ENCODE assay signal across 12 cellular contexts in genomic region chr19:47730521-47730889, GRCh38. TPM values are rescaled to one million over a fixed set of nuclear protein-coding genes. Genes with fewer than 3 reads are reported as not detected.
DNase-seq lines count a peak whose midpoint lies in the region; ATAC-seq, FAIRE-seq and TF ChIP-seq lines count a peak whose summit lies in the region.
"Had no signal": no experiment of that assay in that cellular context is flagged by ENCODE, and none has a peak within 500 bp of the region (broad histone marks: within the 10 kb centered on the region; RNA-seq: fewer than 3 reads in every experiment).

No MANE protein-coding gene starts in this region.

- H3K4me2 ChIP-seq in K562 (ENCODE audit: insufficient read depth, low read length) (peak overlapping the region; percentile 66), SK-N-SH (no peak overlapping the region)
- H3K4me2 ChIP-seq: KMS-11 had no signal

- TF ChIP-seq EP300 in K562 (IDR thresholded peaks at IDR 0.05; ENCODE audit: low read length) (no peak), SK-N-SH (IDR thresholded peaks at IDR 0.05; ENCODE audit: borderline replicate concordance in 1 of 2, low read depth in 1 of 2, low read length in 1 of 2) (no peak)

- H3F3A ChIP-seq in SK-N-SH (replicated peaks; ENCODE audit: insufficient read depth), result peaks cover 48% of the 10 kb centered on the region

- intact Hi-C loops in Right ventricle myocardium superior (cut with DNase I) (no loop called here), K562 (cut with micrococcal nuclease) (no loop called here), vagina (cut with DNase I) (no loop called here)

- H3K36me3 Mint-ChIP-seq in naive thymus-derived CD8-positive, alpha-beta T cell, result no peaks in the 10 kb centered on the region

- H3K27ac Mint-ChIP-seq in naive thymus-derived CD8-positive, alpha-beta T cell, result no peak overlapping the region
- H3K27ac Mint-ChIP-seq: activated B cell treated with CpG ODN at 0.5 μM for 24 hours had no signal

- TF ChIP-seq CTCF in right atrium auricular region (IDR thresholded peaks at IDR 0.05) (no peak), K562 (IDR thresholded peaks at IDR 0.05 in 2 of 3, conservative IDR thresholded peaks at IDR 0.05 in 1 of 3; ENCODE audit: insufficient read depth in 2 of 3, low read depth in 1 of 3, low read length in 3 of 3) (no peak), vagina (IDR thresholded peaks at IDR 0.05) (no peak), SK-N-SH (IDR thresholded peaks at IDR 0.05) (no peak)

- DNase-seq in right atrium auricular region (ENCODE audit: low spot score) (no peak), Right ventricle myocardium superior (no peak), K562 (ENCODE audit: extremely low read depth in 1 of 4, low spot score in 3 of 4) (no peak), vagina (ENCODE audit: extremely low spot score in 2 of 2) (no peak), SK-N-SH (no peak)
- no peak for DNase-seq in naive thymus-derived CD8-positive, alpha-beta T cell
- no peak for DNase-seq in stimulated activated CD8-positive, alpha-beta memory T cell treated with anti-CD3 and anti-CD28 coated beads, Interleukin-4, amount 100 ng/mL, for 48 hours
- DNase-seq: activated B cell treated with CpG ODN at 0.5 μM for 24 hours, SHP77 treated with DMSO at 0.1 percent for 48 hours had no signal

- H3K9me3 ChIP-seq in right atrium auricular region (no peaks in the 10 kb centered on the region), K562 (replicated peaks; ENCODE audit: control insufficient read depth, insufficient read depth, low read depth, low read length) (no peaks in the 10 kb centered on the region), vagina (no peaks in the 10 kb centered on the region), SK-N-SH (no peaks in the 10 kb centered on the region)

- CTCF ChIA-PET in K562 (lab: Yijun Ruan, JAX; ENCODE audit: low intra/inter-chr PET ratio) (no interaction called here), SK-N-SH (lab: Yijun Ruan, JAX) (interaction anchor here (1.2 to 2.1 kb wide), 4 partner anchors 11 to 31 kb away, joined by 3 to 8 read pairs (median 4); partner anchors contain the start of gene EHD2)

- TF ChIP-seq RAD21 in K562 (CRISPR knock-in tag; conservative IDR thresholded peaks at IDR 0.05 in 1 of 2, IDR thresholded peaks at IDR 0.05 in 1 of 2) (no peak), SK-N-SH (IDR thresholded peaks at IDR 0.05; ENCODE audit: low read length) (no peak)

- in situ Hi-C loops in K562 (cut with MboI), result no loop called here

- peaks cover 12 to 24% (median 19%) of the 10 kb centered on the region in 4 donors for H3K4me1 Mint-ChIP-seq in naive thymus-derived CD8-positive, alpha-beta T cell

- H3K27me3 ChIP-seq in right atrium auricular region (no peaks in the 10 kb centered on the region), K562 (ENCODE audit: control insufficient read depth in 2 of 2, insufficient read depth in 2 of 2, low read length in 2 of 2) (no peaks in the 10 kb centered on the region; a peak in 1 of 5 replicates), vagina (no peaks in the 10 kb centered on the region), SK-N-SH (ENCODE audit: insufficient read depth) (no peaks in the 10 kb centered on the region)

- peak overlapping the region; percentile 70 for H2AFZ ChIP-seq in K562 (ENCODE audit: low read depth, low read length)
- H2AFZ ChIP-seq in SK-N-SH (ENCODE audit: low read depth), result no peak overlapping the region

- H4K20me1 ChIP-seq in K562 (replicated peaks; ENCODE audit: control insufficient read depth, insufficient read depth, low read length) (no peaks in the 10 kb centered on the region), SK-N-SH (ENCODE audit: insufficient read depth) (peaks cover 13% of the 10 kb centered on the region; the same call in 1 of the 2 replicates)

- TF ChIP-seq POLR2A in K562 (conservative IDR thresholded peaks at IDR 0.05) (no peak), vagina (IDR thresholded peaks at IDR 0.05) (no peak)

- H3K9ac ChIP-seq in K562 (ENCODE audit: insufficient read depth in 1 of 2, low read depth in 2 of 2, low read length in 2 of 2), result peak overlapping the region in 1 of 2 experiments; percentile 18; a peak in 2 of 4 replicates
- no peak overlapping the region for H3K9ac ChIP-seq in SK-N-SH
- H3K9ac ChIP-seq: KMS-11 had no signal

- H3K27me3 Mint-ChIP-seq in naive thymus-derived CD8-positive, alpha-beta T cell, result peaks cover 17 to 37% (median 35%) of the 10 kb centered on the region in 5 donors

- no TSS peak for BruUV-seq in K562 (replicated peaks; lab: Mats Ljungman, UMichigan)

- no peak for FAIRE-seq in K562 (lab: Jason Lieb, UNC)
- FAIRE-seq: islet of Langerhans had no signal

- H3K4me1 ChIP-seq in right atrium auricular region (peaks cover 0 to 36% of the 10 kb centered on the region in 2 donors), K562 (replicated peaks in 1 of 2; ENCODE audit: control insufficient read depth in 2 of 2, insufficient read depth in 2 of 2, low read length in 2 of 2) (peaks cover 13 to 36% of the 10 kb centered on the region in 2 experiments; a peak in 4 of 5 replicates), vagina (peaks cover 50% of the 10 kb centered on the region), SK-N-SH (ENCODE audit: control insufficient read depth in 1 of 2, insufficient read depth in 2 of 2, low read depth in 1 of 2, low read length in 1 of 2) (peaks cover 7 to 8% of the 10 kb centered on the region in 2 experiments; a peak in 2 of 4 replicates)

- peak overlapping the region in 8 of 10 donors; percentile 46 to 92 (median 60) for H3K4me3 Mint-ChIP-seq in naive thymus-derived CD8-positive, alpha-beta T cell
- H3K4me3 Mint-ChIP-seq: activated B cell treated with CpG ODN at 0.5 μM for 24 hours had no signal

- H3K9me3 Mint-ChIP-seq in naive thymus-derived CD8-positive, alpha-beta T cell, result no peaks in the 10 kb centered on the region
- H3K9me3 Mint-ChIP-seq: activated B cell treated with CpG ODN at 0.5 μM for 24 hours had no signal

- H3K9me1 ChIP-seq in K562 (ENCODE audit: control insufficient read depth, insufficient read depth, low read length), result no peaks in the 10 kb centered on the region

- ATAC-seq in Right ventricle myocardium superior (ENCODE audit: poor library complexity) (no peak), K562 (no peak), HG03108 (IDR thresholded peaks at IDR 0.05; ENCODE audit: unreplicated experiment) (no peak)
- ATAC-seq in naive thymus-derived CD8-positive, alpha-beta T cell, result peak in 1 of 2 donors; percentile 12

- H3K4me3 ChIP-seq in right atrium auricular region (no peak overlapping the region), K562 (no peak overlapping the region; the same call in 1 of the 2 replicates), vagina (no peak overlapping the region), SK-N-SH (ENCODE audit: low read depth in 2 of 2, low read length in 1 of 2) (no peak overlapping the region)

- H3K36me3 ChIP-seq in right atrium auricular region (peaks cover 37% of the 10 kb centered on the region), K562 (ENCODE audit: control insufficient read depth, insufficient read depth, low read length) (peaks cover 33% of the 10 kb centered on the region; the same call in 2 of the 3 replicates), vagina (peaks cover 4 to 54% of the 10 kb centered on the region in 2 donors), SK-N-SH (replicated peaks in 1 of 2; ENCODE audit: control insufficient read depth in 1 of 2, insufficient read depth in 2 of 2, low read length in 1 of 2) (peaks cover 4 to 54% of the 10 kb centered on the region in 2 experiments)

- 72% methylated on average over 8 of the region's 8 CpGs for WGBS in K562 (ENCODE audit: insufficient coverage, low coverage, missing lambda C conversion rate)
- 95% methylated on average over 8 of the region's 8 CpGs for WGBS in SK-N-SH (ENCODE audit: low lambda C conversion rate)

- H3K79me2 ChIP-seq in K562 (ENCODE audit: control insufficient read depth, insufficient read depth, low read length) (peaks cover 6% of the 10 kb centered on the region; the same call in 2 of the 3 replicates), SK-N-SH (ENCODE audit: insufficient read depth) (peaks cover 68% of the 10 kb centered on the region)

- POLR2A ChIA-PET in K562 (lab: Yijun Ruan, JAX) (interaction anchor here (1.2 kb wide), 1 partner anchor 15 kb away, joined by 7 read pairs; the partner anchor contains the start of gene NOP53), SK-N-SH (lab: Yijun Ruan, JAX) (no interaction called here)
- POLR2A ChIA-PET in naive thymus-derived CD8-positive, alpha-beta T cell (lab: Charles Lee), result no interaction called here

- H3K27ac ChIP-seq in right atrium auricular region (peak overlapping the region; percentile 74 to 80), K562 (ENCODE audit: extremely low read depth, low read depth, low read length) (peak overlapping the region; percentile 81), vagina (peak overlapping the region; percentile 92), SK-N-SH (ENCODE audit: low read depth in 2 of 2, low read length in 1 of 2) (no peak overlapping the region)
- H3K27ac ChIP-seq: KMS-11 had no signal

- H3K9me2 ChIP-seq in SK-N-SH, result no peaks in the 10 kb centered on the region

RNA-seq across cellular contexts. Expression of gene NOP53, which starts 14.8 kb away (rescaled TPM):
- 100 to 1,000 TPM; 143 to 243 TPM for total RNA-seq in right atrium auricular region
- total RNA-seq in Right ventricle myocardium superior, result 153 TPM
- total RNA-seq in K562 (2011; cell fraction: chromatin; rRNA removed; ENCODE audit: low replicate concordance), result 71.9 and 141 TPM in 2 replicates
- 125 and 129 TPM in 2 replicates for total RNA-seq in K562 (2011; cell fraction: nucleolus; rRNA removed)
- 105 and 135 TPM in 2 replicates for total RNA-seq in K562 (2011; cell fraction: nucleoplasm; rRNA removed)
- total RNA-seq in K562 (2014; rRNA removed), result 254 and 304 TPM in 2 replicates
- total RNA-seq in K562 (2014; rRNA removed; fragmentation: Illumina TruSeq; extraction: Trizol), result 97.1 and 111 TPM in 2 replicates
- total RNA-seq in K562 (2015; rRNA removed; fragmentation: Illumina TruSeq; extraction: Trizol), result 139 and 145 TPM in 2 replicates
- total RNA-seq in K562 (2021), result 207 and 231 TPM in 2 replicates
- 146 and 189 TPM in 2 replicates for polyA plus RNA-seq in K562 (2011; rRNA removed)
- 121 and 183 TPM in 2 replicates for polyA plus RNA-seq in K562 (2011; cell fraction: cytosol; rRNA removed)
- 86.3 and 109 TPM in 2 replicates for polyA plus RNA-seq in K562 (2011; cell fraction: nucleus; rRNA removed)
- polyA plus RNA-seq in K562 (2012), result 423 and 620 TPM in 2 replicates
- polyA plus RNA-seq in K562 (2014; fragmentation: Illumina TruSeq; extraction: Trizol), result 113 and 268 TPM in 2 replicates
- polyA plus RNA-seq in K562 (2014; fragmentation: Nextera tagmentation; extraction: Ambion mirVana), result 1 to 10 TPM; 6.5 to 7.0 TPM
- polyA plus RNA-seq in K562 (2014; rRNA removed), result 257 and 274 TPM in 2 replicates
- 48.0 and 49.6 TPM in 2 replicates for polyA minus RNA-seq in K562 (2011; rRNA and poly(A)+ RNA removed)
- 107 and 130 TPM in 2 replicates for polyA minus RNA-seq in K562 (2011; cell fraction: cytosol; rRNA and poly(A)+ RNA removed)
- 35.7 and 49.4 TPM in 2 replicates for polyA minus RNA-seq in K562 (2011; cell fraction: nucleus; rRNA and poly(A)+ RNA removed)
- total RNA-seq in naive thymus-derived CD8-positive, alpha-beta T cell, result 100 to 1,000 TPM; 847 to 882 TPM
- polyA plus RNA-seq in naive thymus-derived CD8-positive, alpha-beta T cell, result 100 to 1,000 TPM; 266 to 443 (median 273) TPM
- total RNA-seq in vagina, result 517 TPM
- polyA plus RNA-seq in SK-N-SH (2012; rRNA removed), result 198 and 275 TPM in 2 replicates
- 210 and 240 TPM in 2 replicates for polyA plus RNA-seq in SK-N-SH (2012; cell fraction: cytosol; rRNA removed)
- 139 and 241 TPM in 2 replicates for polyA plus RNA-seq in SK-N-SH (2012; cell fraction: nucleus; rRNA removed)

RNA-seq across cellular contexts. Expression of gene EHD2, which starts 17.3 kb away (rescaled TPM):
- total RNA-seq in right atrium auricular region (10 to 100 TPM; 44.9 to 70.3 TPM), Right ventricle myocardium superior (45.2 TPM), K562 (2014; rRNA removed) (4.3 and 5.9 TPM in 2 replicates), K562 (2014; rRNA removed; fragmentation: Illumina TruSeq; extraction: Trizol) (1.6 and 1.8 TPM in 2 replicates), K562 (2015; rRNA removed; fragmentation: Illumina TruSeq; extraction: Trizol) (1.8 and 2.3 TPM in 2 replicates), K562 (2021) (26.3 and 32.2 TPM in 2 replicates), vagina (125 TPM)
- 11.5 and 24.1 TPM in 2 replicates for total RNA-seq in K562 (2011; cell fraction: chromatin; rRNA removed; ENCODE audit: low replicate concordance)
- 15.1 and 17.2 TPM in 2 replicates for total RNA-seq in K562 (2011; cell fraction: nucleolus; rRNA removed)
- total RNA-seq in K562 (2011; cell fraction: nucleoplasm; rRNA removed), result 13.1 and 17.8 TPM in 2 replicates
- polyA plus RNA-seq in K562 (2011; rRNA removed) (3.0 and 9.6 TPM in 2 replicates), K562 (2014; fragmentation: Illumina TruSeq; extraction: Trizol) (14.7 and 15.3 TPM in 2 replicates), K562 (2014; fragmentation: Nextera tagmentation; extraction: Ambion mirVana) (1 to 10 TPM; 1.7 to 2.1 TPM), K562 (2014; rRNA removed) (7.5 and 9.0 TPM in 2 replicates), SK-N-SH (2012; rRNA removed) (26.3 and 55.5 TPM in 2 replicates)
- polyA plus RNA-seq in K562 (2011; cell fraction: cytosol; rRNA removed), result 6.5 and 11.7 TPM in 2 replicates
- 5.3 and 11.9 TPM in 2 replicates for polyA plus RNA-seq in K562 (2011; cell fraction: nucleus; rRNA removed)
- polyA plus RNA-seq in K562 (2012), result 20.4 and 23.6 TPM in 2 replicates
- polyA minus RNA-seq in K562 (2011; rRNA and poly(A)+ RNA removed), result 4.3 and 4.9 TPM in 2 replicates
- polyA minus RNA-seq in K562 (2011; cell fraction: cytosol; rRNA and poly(A)+ RNA removed), result 31.8 and 37.0 TPM in 2 replicates
- polyA minus RNA-seq in K562 (2011; cell fraction: nucleus; rRNA and poly(A)+ RNA removed), result 7.6 and 8.9 TPM in 2 replicates
- total RNA-seq in naive thymus-derived CD8-positive, alpha-beta T cell, result not detected
- not detected for polyA plus RNA-seq in naive thymus-derived CD8-positive, alpha-beta T cell
- polyA plus RNA-seq in SK-N-SH (2012; cell fraction: cytosol; rRNA removed), result 28.1 and 43.3 TPM in 2 replicates
- 47.4 and 49.0 TPM in 2 replicates for polyA plus RNA-seq in SK-N-SH (2012; cell fraction: nucleus; rRNA removed)
- total RNA-seq: activated B cell treated with CpG ODN at 0.5 μM for 24 hours had no signal

RNA-seq across cellular contexts. Expression of gene SELENOW, which starts 48.0 kb away (rescaled TPM):
- total RNA-seq in right atrium auricular region, result 1,000 to 10,000 TPM; 1,458 to 1,507 TPM
- total RNA-seq in Right ventricle myocardium superior, result 1,241 TPM
- total RNA-seq in K562 (2011; cell fraction: chromatin; rRNA removed; ENCODE audit: low replicate concordance), result 41.1 and 91.2 TPM in 2 replicates
- total RNA-seq in K562 (2011; cell fraction: nucleolus; rRNA removed), result 75.2 and 79.4 TPM in 2 replicates
- total RNA-seq in K562 (2011; cell fraction: nucleoplasm; rRNA removed), result 97.1 and 146 TPM in 2 replicates
- total RNA-seq in K562 (2014; rRNA removed), result 191 and 212 TPM in 2 replicates
- 78.3 and 95.2 TPM in 2 replicates for total RNA-seq in K562 (2014; rRNA removed; fragmentation: Illumina TruSeq; extraction: Trizol)
- 168 and 181 TPM in 2 replicates for total RNA-seq in K562 (2015; rRNA removed; fragmentation: Illumina TruSeq; extraction: Trizol)
- total RNA-seq in K562 (2021), result 91.9 and 103 TPM in 2 replicates
- polyA plus RNA-seq in K562 (2011; rRNA removed), result 118 and 125 TPM in 2 replicates
- 146 and 188 TPM in 2 replicates for polyA plus RNA-seq in K562 (2011; cell fraction: cytosol; rRNA removed)
- polyA plus RNA-seq in K562 (2011; cell fraction: nucleus; rRNA removed), result 94.7 and 118 TPM in 2 replicates
- polyA plus RNA-seq in K562 (2012), result 63.8 and 102 TPM in 2 replicates
- polyA plus RNA-seq in K562 (2014; fragmentation: Illumina TruSeq; extraction: Trizol), result 117 and 153 TPM in 2 replicates
- 100 to 1,000 TPM; 268 to 279 TPM for polyA plus RNA-seq in K562 (2014; fragmentation: Nextera tagmentation; extraction: Ambion mirVana)
- polyA plus RNA-seq in K562 (2014; rRNA removed), result 156 and 183 TPM in 2 replicates
- polyA minus RNA-seq in K562 (2011; rRNA and poly(A)+ RNA removed), result 20.4 and 23.9 TPM in 2 replicates
- polyA minus RNA-seq in K562 (2011; cell fraction: cytosol; rRNA and poly(A)+ RNA removed), result 24.2 and 24.3 TPM in 2 replicates
- polyA minus RNA-seq in K562 (2011; cell fraction: nucleus; rRNA and poly(A)+ RNA removed), result 17.6 and 19.3 TPM in 2 replicates
- total RNA-seq in naive thymus-derived CD8-positive, alpha-beta T cell, result 10 to 100 TPM; 93.3 to 97.4 TPM
- 100 to 1,000 TPM; 312 to 427 (median 418) TPM for polyA plus RNA-seq in naive thymus-derived CD8-positive, alpha-beta T cell
- 442 TPM for total RNA-seq in vagina
- 316 and 335 TPM in 2 replicates for polyA plus RNA-seq in SK-N-SH (2012; rRNA removed)
- polyA plus RNA-seq in SK-N-SH (2012; cell fraction: cytosol; rRNA removed), result 276 and 313 TPM in 2 replicates
- 108 and 116 TPM in 2 replicates for polyA plus RNA-seq in SK-N-SH (2012; cell fraction: nucleus; rRNA removed)

Comparison
In these comparisons a context has a peak if more than half of its experiments do, and no peak if none do; other contexts are left out.
1. H3K27ac ChIP-seq: peak in right atrium auricular region (2 of 2), K562 (single experiment) and vagina (single experiment); none in SK-N-SH (0 of 2).